11 cellular contexts compared by ENCODE assay signal in the genomic region with DNA sequence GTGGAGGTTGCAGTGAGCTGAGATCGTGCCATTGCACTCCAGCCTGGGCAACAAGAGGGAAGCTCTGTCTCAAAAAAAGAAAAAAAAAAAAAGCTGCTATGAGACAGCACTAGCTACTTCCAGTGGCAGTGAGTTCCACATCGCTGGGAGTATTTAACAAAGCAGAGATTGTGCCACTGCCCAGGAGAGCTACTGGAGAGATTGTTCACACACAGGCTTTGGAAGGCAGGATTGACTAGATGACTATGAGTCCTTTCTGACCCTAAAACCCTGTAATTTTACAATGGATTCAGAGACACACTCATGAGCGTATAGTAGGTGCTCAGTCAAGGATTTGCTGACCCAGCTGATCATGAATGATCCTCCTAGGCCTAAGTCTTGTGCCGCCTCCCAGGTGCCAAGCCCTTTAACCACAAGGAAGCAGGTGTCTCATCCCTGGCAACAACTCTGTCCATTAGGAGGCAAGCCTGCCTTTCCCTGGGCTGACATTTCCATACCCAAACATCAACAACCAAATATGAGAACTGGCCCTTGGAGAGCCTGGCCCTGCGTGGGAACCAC. TPM values are rescaled to one million over a fixed set of nuclear protein-coding genes. Genes with fewer than 3 reads are reported as not detected.
DNase-seq lines count a peak whose midpoint lies in the region; ATAC-seq and TF ChIP-seq lines count a peak whose summit lies in the region.
"Had no signal": no experiment of that assay in that cellular context is flagged by ENCODE, and none has a peak within 500 bp of the region (broad histone marks: within the 10 kb centered on the region; RNA-seq: fewer than 3 reads in every experiment).

No MANE protein-coding gene starts in this region.

- H3K27ac ChIP-seq in AG04450 (ENCODE audit: low read depth, low read length) (peak overlapping the region; percentile 31), Panc1 (ENCODE audit: low read length) (no peak overlapping the region)

- H3K27ac Mint-ChIP-seq in Calu3 (ENCODE audit: unreplicated experiment) = peak overlapping the region; percentile 75
- H3K27ac Mint-ChIP-seq: brain had no signal

- intact Hi-C loops in Calu3 (cut with micrococcal nuclease; ENCODE audit: unreplicated experiment) (loop anchor here (1.0 to 5.0 kb wide), 2 partner anchors 39 to 43 kb away; no protein-coding TSS in a partner anchor), Panc1 (cut with micrococcal nuclease; ENCODE audit: unreplicated experiment) (no loop called here)

- H3K36me3 Mint-ChIP-seq in Calu3 (ENCODE audit: insufficient read depth, unreplicated experiment) = peaks cover 16% of the 10 kb centered on the region
- H3K36me3 Mint-ChIP-seq: brain had no signal

- H3K36me3 ChIP-seq in Panc1 (ENCODE audit: control insufficient read depth, insufficient read depth, low read length) = no peaks in the 10 kb centered on the region

- no peak for TF ChIP-seq CTCF in AG04450 (IDR thresholded peaks at IDR 0.05; ENCODE audit: low read depth, low read length)
- TF ChIP-seq CTCF in Calu3 (IDR thresholded peaks at IDR 0.05; ENCODE audit: unreplicated experiment) = no peak
- TF ChIP-seq CTCF in Panc1 (IDR thresholded peaks at IDR 0.05) = no peak
- TF ChIP-seq CTCF in epithelial cell of proximal tubule (conservative IDR thresholded peaks at IDR 0.05; ENCODE audit: low read depth, low read length) = peak; percentile 3

- peak; percentile 35; the same call in 1 of the 2 replicates for ATAC-seq in Panc1
- no peak for ATAC-seq in GM18907 (IDR thresholded peaks at IDR 0.05; ENCODE audit: unreplicated experiment)
- ATAC-seq in GM18873 (IDR thresholded peaks at IDR 0.05; ENCODE audit: low FRiP score, unreplicated experiment) = no peak

- H3K4me3 ChIP-seq in AG04450 (ENCODE audit: low read depth, low read length) (no peak overlapping the region), Panc1 (ENCODE audit: low read depth in 2 of 2, low read length in 2 of 2) (no peak overlapping the region), epithelial cell of proximal tubule (ENCODE audit: low read depth, low read length) (no peak overlapping the region)

- no peaks in the 10 kb centered on the region for H3K9me3 Mint-ChIP-seq in Calu3 (ENCODE audit: low read depth, unreplicated experiment)

- POLR2A ChIA-PET in AG04450 (lab: Yijun Ruan, JAX) = no interaction called here
- POLR2A ChIA-PET in Panc1 (lab: Charles Lee) = interaction anchor here (0.6 kb wide), 2 partner anchors 30 to 86 kb away, joined by 3 to 4 read pairs; no protein-coding TSS in a partner anchor

- H3K4me1 ChIP-seq in Panc1 (ENCODE audit: control insufficient read depth, insufficient read depth, low read length) = peaks cover 5% of the 10 kb centered on the region; the same call in 1 of the 2 replicates

- H3K9me3 ChIP-seq in AG04450 (ENCODE audit: control insufficient read depth, insufficient read depth, low read length) (peaks cover 2% of the 10 kb centered on the region; the same call in 1 of the 2 replicates), Panc1 (ENCODE audit: control insufficient read depth, insufficient read depth, low read depth, low read length) (no peaks in the 10 kb centered on the region)

- H3K4me3 Mint-ChIP-seq in Calu3 (ENCODE audit: low read depth, unreplicated experiment) = no peak overlapping the region
- H3K4me3 Mint-ChIP-seq: brain had no signal

- CTCF ChIA-PET in AG04450 (lab: Charles Lee) (no interaction called here), Calu3 (lab: Charles Lee) (interaction anchor here (0.6 to 1.6 kb wide), 7 partner anchors 12 to 806 kb away, joined by 3 to 10 read pairs (median 4); a partner anchor contains a TSS), Panc1 (lab: Charles Lee) (no interaction called here)

- peaks cover 30% of the 10 kb centered on the region for H3K4me1 Mint-ChIP-seq in Calu3 (ENCODE audit: low read depth, unreplicated experiment)

- H3K27me3 Mint-ChIP-seq in Calu3 (ENCODE audit: unreplicated experiment) = peaks cover 18% of the 10 kb centered on the region

- H3K27me3 ChIP-seq in AG04450 (ENCODE audit: control insufficient read depth, insufficient read depth, low read length) = peaks cover 4% of the 10 kb centered on the region
- no peaks in the 10 kb centered on the region for H3K27me3 ChIP-seq in Panc1 (ENCODE audit: control insufficient read depth, insufficient read depth, low read length)

- BruUV-seq in Calu3 (replicated peaks; lab: Mats Ljungman, UMichigan) (TSS peak; percentile 90), Panc1 (replicated peaks; lab: Mats Ljungman, UMichigan) (no TSS peak)

- in situ Hi-C loops in Panc1 (cut with HindIII; ENCODE audit: low pct_unique_long_range_greater_than_20kb, low sequenced_read_pairs) = no loop called here

- DNase-seq in AG04450 (ENCODE audit: low read depth, low spot score) (no peak), Calu3 (no peak), Panc1 (ENCODE audit: low read depth, low spot score) (no peak), epithelial cell of proximal tubule (ENCODE audit: low read depth) (peak; percentile 81), NAMALWA (ENCODE audit: low spot score) (no peak), NCI-H2107 (lab: John Stamatoyannopoulos, UW) (no peak)
- DNase-seq: hippocampal formation, NCI-H748 treated with DMSO at 0.1 percent for 48 hours had no signal

RNA-seq across cellular contexts. Expression of a gene that starts 45.0 kb away (rescaled TPM):
- polyA plus RNA-seq in AG04450 (2011; rRNA removed) = 143 and 168 TPM in 2 replicates
- polyA minus RNA-seq in AG04450 (2011; rRNA and poly(A)+ RNA removed) = 92.7 and 98.7 TPM in 2 replicates
- total RNA-seq in Calu3 (2022) (78.4 and 85.7 TPM in 2 replicates), Panc1 (2021; ENCODE audit: unreplicated experiment) (159 TPM), epithelial cell of proximal tubule (134 and 354 TPM in 2 replicates)
- 135 TPM for polyA plus RNA-seq in Panc1 (2012; ENCODE audit: insufficient read length)
